8 cellular contexts compared by ENCODE assay signal in genomic region chr3:172094621-172095557, GRCh38. TPM values are rescaled to one million over a fixed set of nuclear protein-coding genes. Genes with fewer than 3 reads are reported as not detected.
A peak's percentile ranks its signal among the peaks of the same experiment; 100 is the strongest.
DNase-seq lines count a peak whose midpoint lies in the region; ATAC-seq, FAIRE-seq and TF ChIP-seq lines count a peak whose summit lies in the region.

No MANE protein-coding gene starts in this region.

- H4K91ac ChIP-seq in H1 (replicated peaks; ENCODE audit: insufficient read length, low read length): no peak overlapping the region

- FAIRE-seq in H1 (lab: Jason Lieb, UNC): no peak

- no peaks in the 10 kb centered on the region for H4K20me1 ChIP-seq in H1 (replicated peaks in 1 of 2; ENCODE audit: control insufficient read depth in 1 of 2, insufficient read depth in 2 of 2, low read length in 2 of 2)

- no peak overlapping the region for H2AFZ ChIP-seq in H1 (ENCODE audit: low read length)

- no peaks in the 10 kb centered on the region for H3K9me3 ChIP-seq in H1 (ENCODE audit: insufficient read depth in 2 of 2, low read depth in 1 of 2, low read length in 1 of 2)

- H3K4me3 ChIP-seq in GM12875 (ENCODE audit: low read depth, low read length) (no peak overlapping the region), H1 (ENCODE audit: extremely low read depth in 1 of 4, insufficient read depth in 2 of 4, low read depth in 3 of 4, low read length in 4 of 4) (no peak overlapping the region)

- H3K56ac ChIP-seq in H1 (replicated peaks; ENCODE audit: insufficient read length, low read depth, low read length): no peak overlapping the region

- no peaks in the 10 kb centered on the region; the same call in 1 of the 2 replicates for H3K23me2 ChIP-seq in H1 (ENCODE audit: low read depth, low read length)

- H2BK12ac ChIP-seq in H1 (ENCODE audit: low read depth, low read length): no peak overlapping the region

- 88% methylated on average over 7 of the region's 7 CpGs; no CpG with 5 or more reads in 1 of the 2 experiments for WGBS in H1 (ENCODE audit: extremely low coverage in 1 of 2, insufficient coverage in 1 of 2, insufficient read length in 1 of 2, insufficient replicate concordance in 2 of 2, low coverage in 1 of 2, low lambda C conversion rate in 2 of 2, missing lambda C conversion rate in 1 of 2), 2 experiments

- H3K27ac ChIP-seq in H1 (ENCODE audit: low read depth, low read length): no peak overlapping the region; the same call in 1 of the 2 replicates

- TF ChIP-seq EP300 in H1 (IDR thresholded peaks at IDR 0.05; ENCODE audit: borderline replicate concordance in 1 of 2, low read depth in 2 of 2, low read length in 2 of 2): no peak

- no peak overlapping the region for H3K9ac ChIP-seq in H1 (replicated peaks in 1 of 4; ENCODE audit: extremely low read depth in 1 of 4, low read depth in 3 of 4, low read length in 3 of 4)

- no peak overlapping the region for H4K5ac ChIP-seq in H1 (ENCODE audit: insufficient read length, low read depth, low read length)

- no peak overlapping the region for H3K18ac ChIP-seq in H1 (ENCODE audit: extremely low read depth, low read length)

- H3K4ac ChIP-seq in H1 (replicated peaks; ENCODE audit: insufficient read length, low read depth, low read length): no peak overlapping the region

- H3K27me3 ChIP-seq in H1 (replicated peaks in 1 of 4; ENCODE audit: control insufficient read depth in 3 of 4, extremely low read depth in 1 of 4, insufficient read depth in 3 of 4, low read length in 3 of 4): no peaks in the 10 kb centered on the region

- TF ChIP-seq CTCF in GM12875 (IDR thresholded peaks at IDR 0.05; ENCODE audit: borderline replicate concordance, insufficient read depth, low read depth, low read length) (0 out of 2 replicates have a peak, but pooled peaks have one; percentile 18), H1 (IDR thresholded peaks at IDR 0.05; ENCODE audit: control extremely low read depth in 1 of 3, insufficient read depth in 1 of 3, low read depth in 1 of 3, low read length in 3 of 3) (peak in 1 of 3 experiments; percentile 24; a peak in 1 of 4 replicates)

- ATAC-seq in GM21447 (IDR thresholded peaks at IDR 0.05; ENCODE audit: unreplicated experiment) (peak; percentile 94), HG03571 (IDR thresholded peaks at IDR 0.05; ENCODE audit: unreplicated experiment) (peak; percentile 95)

- H2AK5ac ChIP-seq in H1 (ENCODE audit: low read depth, low read length): no peak overlapping the region

- no peak for DNase-seq in H1 (ENCODE audit: low read depth in 1 of 2, low spot score in 2 of 2)
- DNase-seq in DMS79 treated with DMSO at 0.1 percent for 48 hours (lab: John Stamatoyannopoulos, UW): no peak
- no peak for DNase-seq in DMS 273 treated with DMSO at 0.1 percent for 48 hours (lab: John Stamatoyannopoulos, UW)
- no peak for DNase-seq in NCI-H748 (lab: John Stamatoyannopoulos, UW; ENCODE audit: unreplicated experiment)
- no peak for DNase-seq in hippocampal formation (lab: John Stamatoyannopoulos, UW)

- peaks cover 0 to 92% of the 10 kb centered on the region in 2 experiments; a peak in 3 of 4 replicates for H3K79me2 ChIP-seq in H1 (ENCODE audit: control insufficient read depth in 1 of 2, insufficient read depth in 2 of 2, low read length in 2 of 2)

- H3K4me1 ChIP-seq in H1 (replicated peaks in 1 of 4; ENCODE audit: control insufficient read depth in 3 of 4, insufficient read depth in 4 of 4, low read length in 3 of 4): peaks cover 2 to 9% (median 5%) of the 10 kb centered on the region in 4 experiments; a peak in 4 of 7 replicates

- TF ChIP-seq POLR2A in H1 (IDR thresholded peaks at IDR 0.05; ENCODE audit: control extremely low read depth in 1 of 2, low read depth in 2 of 2, low read length in 2 of 2): no peak

- no peak overlapping the region for H3K14ac ChIP-seq in H1 (ENCODE audit: insufficient read length)

- H2BK20ac ChIP-seq in H1 (ENCODE audit: low read length): 0 out of 2 replicates have a peak overlapping the region, but pooled peaks have one; percentile 9

- no peak overlapping the region for H2BK15ac ChIP-seq in H1 (ENCODE audit: low read length)

- POLR2A ChIA-PET in H1 (lab: Charles Lee; ENCODE audit: partially characterized antibody): interaction anchor here (0.5 to 0.6 kb wide), 2 partner anchors 11 to 43 kb away, joined by 3 read pairs; no protein-coding TSS in a partner anchor

- H3K36me3 ChIP-seq in H1 (ENCODE audit: control insufficient read depth in 2 of 4, insufficient read depth in 4 of 4, low read length in 3 of 4): no peaks in the 10 kb centered on the region

- no peak overlapping the region for H4K8ac ChIP-seq in H1 (ENCODE audit: extremely low read depth, insufficient read depth, low read length)

- no peak overlapping the region for H2BK120ac ChIP-seq in H1 (replicated peaks; ENCODE audit: low read depth, low read length)

- H3K23ac ChIP-seq in H1 (ENCODE audit: insufficient read length): no peak overlapping the region

- peaks cover 3% of the 10 kb centered on the region for H3K79me1 ChIP-seq in H1 (ENCODE audit: low read depth, low read length)

- H2BK5ac ChIP-seq in H1 (ENCODE audit: low read depth, low read length): no peak overlapping the region

- H3K4me2 ChIP-seq in H1 (ENCODE audit: insufficient read depth in 1 of 2, low read depth in 2 of 2, low read length in 2 of 2): no peak overlapping the region

- peak; percentile 14 to 39; a peak in 1 of 4 replicates for TF ChIP-seq RAD21 in H1 (IDR thresholded peaks at IDR 0.05 in 1 of 2, conservative IDR thresholded peaks at IDR 0.05 in 1 of 2; ENCODE audit: low read depth in 2 of 2, low read length in 2 of 2)

- CTCF ChIA-PET in H1 (lab: Charles Lee; ENCODE audit: partially characterized antibody): interaction anchor here (0.7 to 1.4 kb wide), 5 partner anchors 9 to 119 kb away, joined by 3 to 5 read pairs (median 3); no protein-coding TSS in a partner anchor

TF ChIP-seq in H1, 55 proteins besides CTCF, POLR2A, EP300 and RAD21 (continues in another document):
- TF ChIP-seq SRF (IDR thresholded peaks at IDR 0.05; ENCODE audit: low read depth, low read length) (no peak), HDAC6 (IDR thresholded peaks at IDR 0.05; ENCODE audit: low read depth, low read length) (no peak)

RNA-seq across cellular contexts. Expression of gene FNDC3B, which starts 55.5 kb away (rescaled TPM):
- total RNA-seq in H1 (2021; fragmentation: NEBNext Ultra II Directional; extraction: Animal tissue kit (Norgen Biotek cat#: 25700)): 44.4 TPM in 2 replicates
- polyA plus RNA-seq in H1 (2011; rRNA removed): 14.1 and 15.7 TPM in 2 replicates
- polyA plus RNA-seq in H1 (2011; cell fraction: cytosol; rRNA removed): 6.1 TPM
- 29.6 TPM for polyA plus RNA-seq in H1 (2011; cell fraction: nucleus; rRNA removed)
- 11.8 to 18.4 TPM (median 15.7 TPM) in 4 replicates for polyA plus RNA-seq in H1 (2012, experiment 1 of 2)
- polyA plus RNA-seq in H1 (2012, experiment 2 of 2): 1.2 TPM
- 21.2 TPM for polyA plus RNA-seq in H1 (2013, experiment 1 of 2)
- polyA plus RNA-seq in H1 (2013, experiment 2 of 2): 21.1 TPM
- 74.8 and 76.1 TPM in 2 replicates for polyA minus RNA-seq in H1 (2011; rRNA and poly(A)+ RNA removed)
- polyA minus RNA-seq in H1 (2011; cell fraction: cytosol; rRNA and poly(A)+ RNA removed): 18.6 TPM
- 183 TPM for polyA minus RNA-seq in H1 (2011; cell fraction: nucleus; rRNA and poly(A)+ RNA removed)
